Comparison of ENCODE assay signal across 12 cellular contexts in the genomic region with DNA sequence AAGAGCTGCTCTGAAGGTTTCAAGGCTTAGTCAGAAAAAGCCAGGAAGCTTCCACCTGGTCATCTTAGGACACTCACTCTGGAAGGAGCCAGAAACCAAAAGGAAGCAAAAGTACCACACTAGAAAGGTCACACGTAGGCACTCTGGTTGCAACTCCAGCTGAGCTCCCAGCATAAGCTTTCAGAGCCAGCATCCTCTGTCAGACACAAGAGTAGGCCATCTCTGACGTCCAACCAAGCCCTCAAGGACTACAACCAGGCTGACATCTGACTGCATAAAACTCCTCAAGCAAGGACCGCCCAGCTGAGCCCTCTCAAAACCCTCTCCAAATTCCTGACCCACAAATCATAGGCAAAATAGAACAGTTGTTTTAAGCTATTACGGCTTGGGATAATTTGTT. TPM values are rescaled to one million over a fixed set of nuclear protein-coding genes. Genes with fewer than 3 reads are reported as not detected.
DNase-seq lines count a peak whose midpoint lies in the region; ATAC-seq and TF ChIP-seq lines count a peak whose summit lies in the region.
"Had no signal": no experiment of that assay in that cellular context is flagged by ENCODE, and none has a peak within 500 bp of the region (broad histone marks: within the 10 kb centered on the region; RNA-seq: fewer than 3 reads in every experiment).

No MANE protein-coding gene starts in this region.

- ATAC-seq in stimulated activated naive CD8-positive, alpha-beta T cell treated with anti-CD3 and anti-CD28 coated beads, Interleukin-15, amount 100 ng/mL, for 72 hours: no peak
- ATAC-seq in aorta (ENCODE audit: low FRiP score): peak; percentile 70
- no peak for ATAC-seq in GM21447 (IDR thresholded peaks at IDR 0.05; ENCODE audit: unreplicated experiment)
- ATAC-seq in GM18505 (IDR thresholded peaks at IDR 0.05; ENCODE audit: unreplicated experiment): no peak

- no peaks in the 10 kb centered on the region for H3K9me3 Mint-ChIP-seq in stimulated activated naive CD8-positive, alpha-beta T cell treated with anti-CD3 and anti-CD28 coated beads, Interleukin-15, Interleukin-2, amounts not matched to agents 100 ng/mL and 50 ng/mL, for 24 hours
- H3K9me3 Mint-ChIP-seq in stimulated activated naive CD8-positive, alpha-beta T cell treated with anti-CD3 and anti-CD28 coated beads, Interleukin-15, amount 100 ng/mL, for 72 hours: no peaks in the 10 kb centered on the region
- H3K9me3 Mint-ChIP-seq: activated CD4-positive, alpha-beta T cell treated with anti-CD3 and anti-CD28 coated beads, Interleukin-2, amount 10 ng/mL, durations not matched to agents 24 days and 14 days had no signal

- H3K27ac ChIP-seq in cingulate gyrus (ENCODE audit: low read depth, low read length) (peak overlapping the region; percentile 7), muscle layer of duodenum (ENCODE audit: low read length) (peak overlapping the region; percentile 59), aorta (ENCODE audit: low read depth in 1 of 2, low read length in 2 of 2) (peak overlapping the region; percentile 86 to 92)
- H3K27ac ChIP-seq: C4-2B had no signal

- no peak for TF ChIP-seq POLR2A in GM18505 (IDR thresholded peaks at IDR 0.05; ENCODE audit: borderline replicate concordance, extremely low read depth, insufficient read depth, insufficient read length)

- H3K4me1 ChIP-seq in muscle layer of duodenum (ENCODE audit: control insufficient read depth in 1 of 2, insufficient read depth in 2 of 2, low read length in 2 of 2) (peaks cover 12 to 41% of the 10 kb centered on the region in 2 donors), aorta (ENCODE audit: control insufficient read depth in 1 of 2, insufficient read depth in 2 of 2, low read length in 2 of 2) (peaks cover 7 to 15% of the 10 kb centered on the region in 2 donors)

- no peaks in the 10 kb centered on the region for H3K36me3 ChIP-seq in muscle layer of duodenum (ENCODE audit: control insufficient read depth in 1 of 2, insufficient read depth in 2 of 2, low read length in 2 of 2)
- no peaks in the 10 kb centered on the region for H3K36me3 ChIP-seq in aorta (ENCODE audit: control insufficient read depth in 1 of 2, insufficient read depth in 2 of 2, low read length in 1 of 2)

- no peaks in the 10 kb centered on the region for H3K27me3 ChIP-seq in muscle layer of duodenum (ENCODE audit: low read depth, low read length)
- no peaks in the 10 kb centered on the region for H3K27me3 ChIP-seq in aorta (ENCODE audit: control insufficient read depth in 1 of 2, insufficient read depth in 2 of 2, low read length in 1 of 2)

- peak overlapping the region; percentile 12 for H3K27ac Mint-ChIP-seq in stimulated activated naive CD8-positive, alpha-beta T cell treated with anti-CD3 and anti-CD28 coated beads, Interleukin-15, Interleukin-2, amounts not matched to agents 100 ng/mL and 50 ng/mL, for 24 hours
- H3K27ac Mint-ChIP-seq in stimulated activated naive CD8-positive, alpha-beta T cell treated with anti-CD3 and anti-CD28 coated beads, Interleukin-15, amount 100 ng/mL, for 72 hours: no peak overlapping the region
- H3K27ac Mint-ChIP-seq: activated CD4-positive, alpha-beta T cell treated with anti-CD3 and anti-CD28 coated beads, Interleukin-2, amount 10 ng/mL, durations not matched to agents 24 days and 14 days had no signal

- H3K4me3 Mint-ChIP-seq in stimulated activated naive CD8-positive, alpha-beta T cell treated with anti-CD3 and anti-CD28 coated beads, Interleukin-15, Interleukin-2, amounts not matched to agents 100 ng/mL and 50 ng/mL, for 24 hours: no peak overlapping the region
- H3K4me3 Mint-ChIP-seq in stimulated activated naive CD8-positive, alpha-beta T cell treated with anti-CD3 and anti-CD28 coated beads, Interleukin-15, amount 100 ng/mL, for 72 hours: no peak overlapping the region
- H3K4me3 Mint-ChIP-seq: activated CD4-positive, alpha-beta T cell treated with anti-CD3 and anti-CD28 coated beads, Interleukin-2, amount 10 ng/mL, durations not matched to agents 24 days and 14 days had no signal

- 4 to 7% methylated on average over 4 of the region's 4 CpGs for WGBS in aorta, 2 donors

- no peak for DNase-seq in stimulated activated naive CD8-positive, alpha-beta T cell treated with anti-CD3 and anti-CD28 coated beads, Interleukin-15, amount 100 ng/mL, for 72 hours
- DNase-seq in aorta (peak in 1 of 2 donors; percentile 63), kidney glomerular epithelial cell (lab: John Stamatoyannopoulos, UW) (no peak)
- DNase-seq: activated CD4-positive, alpha-beta T cell treated with anti-CD3 and anti-CD28 coated beads, Interleukin-2, amount 10 ng/mL, durations not matched to agents 24 days and 14 days; effector CD8-positive, alpha-beta T cell; NK-92 treated with Interleukin-12 subunit alpha and Interleukin-12 subunit beta, amount 100 ng/mL, for 24 hours had no signal

- no peaks in the 10 kb centered on the region for H3K36me3 Mint-ChIP-seq in stimulated activated naive CD8-positive, alpha-beta T cell treated with anti-CD3 and anti-CD28 coated beads, Interleukin-15, Interleukin-2, amounts not matched to agents 100 ng/mL and 50 ng/mL, for 24 hours (ENCODE audit: low read depth)

- H3K27me3 Mint-ChIP-seq in stimulated activated naive CD8-positive, alpha-beta T cell treated with anti-CD3 and anti-CD28 coated beads, Interleukin-15, Interleukin-2, amounts not matched to agents 100 ng/mL and 50 ng/mL, for 24 hours: no peaks in the 10 kb centered on the region
- H3K27me3 Mint-ChIP-seq in stimulated activated naive CD8-positive, alpha-beta T cell treated with anti-CD3 and anti-CD28 coated beads, Interleukin-15, amount 100 ng/mL, for 72 hours: no peaks in the 10 kb centered on the region
- H3K27me3 Mint-ChIP-seq: activated CD4-positive, alpha-beta T cell treated with anti-CD3 and anti-CD28 coated beads, Interleukin-2, amount 10 ng/mL, durations not matched to agents 24 days and 14 days had no signal

- H3K4me3 ChIP-seq in muscle layer of duodenum (ENCODE audit: low read depth in 1 of 2, low read length in 2 of 2): no peak overlapping the region
- no peak overlapping the region for H3K4me3 ChIP-seq in aorta (ENCODE audit: low read length in 2 of 2)

- H3K9me3 ChIP-seq in muscle layer of duodenum (ENCODE audit: control insufficient read depth in 1 of 2, low read length in 2 of 2) (no peaks in the 10 kb centered on the region), aorta (ENCODE audit: control insufficient read depth, low read length) (no peaks in the 10 kb centered on the region)

- intact Hi-C loops in aorta (cut with DNase I): no loop called here

- H3K4me1 Mint-ChIP-seq in stimulated activated naive CD8-positive, alpha-beta T cell treated with anti-CD3 and anti-CD28 coated beads, Interleukin-15, Interleukin-2, amounts not matched to agents 100 ng/mL and 50 ng/mL, for 24 hours (ENCODE audit: low read depth): peaks cover 71% of the 10 kb centered on the region
- peaks cover 53% of the 10 kb centered on the region for H3K4me1 Mint-ChIP-seq in stimulated activated naive CD8-positive, alpha-beta T cell treated with anti-CD3 and anti-CD28 coated beads, Interleukin-15, amount 100 ng/mL, for 72 hours

RNA-seq across cellular contexts. Expression of a gene that starts 12.8 kb away (rescaled TPM):
- 10 to 100 TPM; 79.9 to 93.1 TPM for total RNA-seq in aorta
- polyA plus RNA-seq in aorta: 10 to 100 TPM; 26.5 to 62.6 TPM

Comparison
In these comparisons a context has a peak if more than half of its experiments do, and no peak if none do; other contexts are left out.
1. H3K27ac ChIP-seq: peak in every context shown above with its lines; median percentile 89 in aorta; 59 in muscle layer of duodenum; 7 in cingulate gyrus.